In the genomic region with DNA sequence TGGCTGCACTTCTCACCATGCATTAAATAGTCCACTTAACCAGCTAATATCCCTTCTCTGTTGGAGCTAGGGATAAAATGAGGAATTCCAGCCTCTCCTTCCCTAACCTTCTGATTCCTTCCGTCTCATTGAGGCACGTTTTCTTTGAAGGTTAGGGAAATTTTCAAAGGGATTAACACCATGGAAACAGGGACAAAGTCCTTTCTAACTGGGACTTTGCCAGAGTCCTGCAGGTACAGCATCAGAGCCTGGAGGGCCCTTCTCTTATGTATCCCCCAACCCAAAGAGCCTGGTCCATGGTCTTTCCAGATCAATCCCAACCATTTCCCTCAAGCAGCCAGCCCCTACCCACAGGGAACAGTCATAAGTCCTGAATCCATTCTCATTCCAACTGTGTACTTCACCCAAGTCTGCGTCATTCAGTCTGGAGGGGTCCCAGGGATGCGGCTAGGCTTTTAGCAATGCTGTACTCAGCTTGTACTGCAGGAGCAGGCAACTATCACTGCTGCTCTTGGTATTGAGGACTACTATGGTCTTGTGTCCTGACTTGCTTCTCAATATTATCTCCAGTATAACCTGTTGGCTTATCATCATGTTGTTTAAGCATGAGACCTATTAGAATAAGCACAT, we compare ENCODE assay signal across 3 cellular contexts.
TF ChIP-seq lines count a peak whose summit lies in the region.

No MANE protein-coding gene starts in this region.

TF ChIP-seq in K562, 482 proteins besides CTCF, POLR2A, EP300 and RAD21 (continued from another document):
- TF ChIP-seq, protein P1, sequence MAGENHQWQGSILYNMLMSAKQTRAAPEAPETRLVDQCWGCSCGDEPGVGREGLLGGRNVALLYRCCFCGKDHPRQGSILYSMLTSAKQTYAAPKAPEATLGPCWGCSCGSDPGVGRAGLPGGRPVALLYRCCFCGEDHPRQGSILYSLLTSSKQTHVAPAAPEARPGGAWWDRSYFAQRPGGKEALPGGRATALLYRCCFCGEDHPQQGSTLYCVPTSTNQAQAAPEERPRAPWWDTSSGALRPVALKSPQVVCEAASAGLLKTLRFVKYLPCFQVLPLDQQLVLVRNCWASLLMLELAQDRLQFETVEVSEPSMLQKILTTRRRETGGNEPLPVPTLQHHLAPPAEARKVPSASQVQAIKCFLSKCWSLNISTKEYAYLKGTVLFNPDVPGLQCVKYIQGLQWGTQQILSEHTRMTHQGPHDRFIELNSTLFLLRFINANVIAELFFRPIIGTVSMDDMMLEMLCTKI (IDR thresholded peaks at IDR 0.05; ENCODE audit: partially characterized antibody): no peak
- TF ChIP-seq ZSCAN32 (CRISPR knock-in tag; IDR thresholded peaks at IDR 0.05) (no peak), ZNF41 (CRISPR knock-in tag; conservative IDR thresholded peaks at IDR 0.05) (no peak)
TF ChIP-seq in K562: peak in this region for 0.

TF ChIP-seq in HepG2, 621 proteins besides CTCF, POLR2A, EP300 and RAD21 (continued from another document and continues in another):
- TF ChIP-seq, protein P2, sequence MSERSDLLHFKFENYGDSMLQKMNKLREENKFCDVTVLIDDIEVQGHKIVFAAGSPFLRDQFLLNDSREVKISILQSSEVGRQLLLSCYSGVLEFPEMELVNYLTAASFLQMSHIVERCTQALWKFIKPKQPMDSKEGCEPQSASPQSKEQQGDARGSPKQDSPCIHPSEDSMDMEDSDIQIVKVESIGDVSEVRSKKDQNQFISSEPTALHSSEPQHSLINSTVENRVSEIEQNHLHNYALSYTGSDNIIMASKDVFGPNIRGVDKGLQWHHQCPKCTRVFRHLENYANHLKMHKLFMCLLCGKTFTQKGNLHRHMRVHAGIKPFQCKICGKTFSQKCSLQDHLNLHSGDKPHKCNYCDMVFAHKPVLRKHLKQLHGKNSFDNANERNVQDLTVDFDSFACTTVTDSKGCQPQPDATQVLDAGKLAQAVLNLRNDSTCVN (CRISPR knock-in tag; IDR thresholded peaks at IDR 0.05; ENCODE audit: borderline replicate concordance): no peak
- TF ChIP-seq, protein P3, sequence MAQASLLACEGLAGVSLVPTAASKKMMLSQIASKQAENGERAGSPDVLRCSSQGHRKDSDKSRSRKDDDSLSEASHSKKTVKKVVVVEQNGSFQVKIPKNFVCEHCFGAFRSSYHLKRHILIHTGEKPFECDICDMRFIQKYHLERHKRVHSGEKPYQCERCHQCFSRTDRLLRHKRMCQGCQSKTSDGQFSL (CRISPR knock-in tag; IDR thresholded peaks at IDR 0.05): no peak
- 0 out of 2 replicates have a peak, but pooled peaks have one; percentile 42 for TF ChIP-seq ZNF644 (CRISPR knock-in tag; IDR thresholded peaks at IDR 0.05; ENCODE audit: low read depth)
- TF ChIP-seq, protein P4, sequence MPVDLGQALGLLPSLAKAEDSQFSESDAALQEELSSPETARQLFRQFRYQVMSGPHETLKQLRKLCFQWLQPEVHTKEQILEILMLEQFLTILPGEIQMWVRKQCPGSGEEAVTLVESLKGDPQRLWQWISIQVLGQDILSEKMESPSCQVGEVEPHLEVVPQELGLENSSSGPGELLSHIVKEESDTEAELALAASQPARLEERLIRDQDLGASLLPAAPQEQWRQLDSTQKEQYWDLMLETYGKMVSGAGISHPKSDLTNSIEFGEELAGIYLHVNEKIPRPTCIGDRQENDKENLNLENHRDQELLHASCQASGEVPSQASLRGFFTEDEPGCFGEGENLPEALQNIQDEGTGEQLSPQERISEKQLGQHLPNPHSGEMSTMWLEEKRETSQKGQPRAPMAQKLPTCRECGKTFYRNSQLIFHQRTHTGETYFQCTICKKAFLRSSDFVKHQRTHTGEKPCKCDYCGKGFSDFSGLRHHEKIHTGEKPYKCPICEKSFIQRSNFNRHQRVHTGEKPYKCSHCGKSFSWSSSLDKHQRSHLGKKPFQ (CRISPR knock-in tag; IDR thresholded peaks at IDR 0.05; ENCODE audit: insufficient replicate concordance): no peak
- TF ChIP-seq TEAD3 (CRISPR knock-in tag; optimal IDR thresholded peaks at IDR 0.05; ENCODE audit: borderline replicate concordance): peak; percentile 55
- TF ChIP-seq, protein P5, sequence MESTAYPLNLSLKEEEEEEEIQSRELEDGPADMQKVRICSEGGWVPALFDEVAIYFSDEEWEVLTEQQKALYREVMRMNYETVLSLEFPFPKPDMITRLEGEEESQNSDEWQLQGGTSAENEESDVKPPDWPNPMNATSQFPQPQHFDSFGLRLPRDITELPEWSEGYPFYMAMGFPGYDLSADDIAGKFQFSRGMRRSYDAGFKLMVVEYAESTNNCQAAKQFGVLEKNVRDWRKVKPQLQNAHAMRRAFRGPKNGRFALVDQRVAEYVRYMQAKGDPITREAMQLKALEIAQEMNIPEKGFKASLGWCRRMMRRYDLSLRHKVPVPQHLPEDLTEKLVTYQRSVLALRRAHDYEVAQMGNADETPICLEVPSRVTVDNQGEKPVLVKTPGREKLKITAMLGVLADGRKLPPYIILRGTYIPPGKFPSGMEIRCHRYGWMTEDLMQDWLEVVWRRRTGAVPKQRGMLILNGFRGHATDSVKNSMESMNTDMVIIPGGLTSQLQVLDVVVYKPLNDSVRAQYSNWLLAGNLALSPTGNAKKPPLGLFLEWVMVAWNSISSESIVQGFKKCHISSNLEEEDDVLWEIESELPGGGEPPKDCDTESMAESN (CRISPR knock-in tag; conservative IDR thresholded peaks at IDR 0.05): no peak
- peak; percentile 39 for TF ChIP-seq ASH2L (IDR thresholded peaks at IDR 0.05; ENCODE audit: insufficient read length, low read depth, low read length)
- TF ChIP-seq, protein P6, sequence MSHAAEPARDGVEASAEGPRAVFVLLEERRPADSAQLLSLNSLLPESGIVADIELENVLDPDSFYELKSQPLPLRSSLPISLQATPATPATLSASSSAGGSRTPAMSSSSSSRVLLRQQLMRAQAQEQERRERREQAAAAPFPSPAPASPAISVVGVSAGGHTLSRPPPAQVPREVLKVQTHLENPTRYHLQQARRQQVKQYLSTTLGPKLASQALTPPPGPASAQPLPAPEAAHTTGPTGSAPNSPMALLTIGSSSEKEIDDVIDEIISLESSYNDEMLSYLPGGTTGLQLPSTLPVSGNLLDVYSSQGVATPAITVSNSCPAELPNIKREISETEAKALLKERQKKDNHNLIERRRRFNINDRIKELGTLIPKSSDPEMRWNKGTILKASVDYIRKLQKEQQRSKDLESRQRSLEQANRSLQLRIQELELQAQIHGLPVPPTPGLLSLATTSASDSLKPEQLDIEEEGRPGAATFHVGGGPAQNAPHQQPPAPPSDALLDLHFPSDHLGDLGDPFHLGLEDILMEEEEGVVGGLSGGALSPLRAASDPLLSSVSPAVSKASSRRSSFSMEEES (CRISPR knock-in tag; IDR thresholded peaks at IDR 0.05): no peak
- TF ChIP-seq NFE2L2 (IDR thresholded peaks at IDR 0.05; ENCODE audit: low read length): no peak
- TF ChIP-seq HNF4G (IDR thresholded peaks at IDR 0.05; ENCODE audit: borderline replicate concordance, low read depth, low read length): peak; percentile 74; the same call in 1 of the 2 replicates
- TF ChIP-seq HNF4G (CRISPR knock-in tag; IDR thresholded peaks at IDR 0.05; ENCODE audit: borderline replicate concordance, low read depth): 0 out of 2 replicates have a peak, but pooled peaks have one; percentile 24
- TF ChIP-seq, protein P7, sequence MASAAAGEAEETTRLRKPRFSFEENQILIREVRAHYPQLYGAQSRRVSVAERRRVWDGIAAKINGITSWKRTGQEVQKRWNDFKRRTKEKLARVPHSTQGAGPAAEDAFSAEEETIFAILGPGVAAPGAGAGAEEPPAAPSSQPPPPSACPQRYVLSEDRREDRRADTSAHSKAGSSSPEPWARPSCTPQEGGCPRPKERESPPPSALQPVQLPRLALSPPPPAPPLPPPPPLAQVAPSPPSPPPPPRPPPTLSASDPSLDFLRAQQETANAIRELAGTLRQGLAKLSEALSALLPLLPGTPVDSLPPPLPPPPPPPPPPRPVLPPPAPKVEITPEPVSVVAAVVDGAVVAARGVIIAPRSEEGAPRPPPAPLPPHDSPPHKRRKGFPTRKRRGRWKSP (CRISPR knock-in tag; IDR thresholded peaks at IDR 0.05): no peak
- TF ChIP-seq SETDB1 (CRISPR knock-in tag; IDR thresholded peaks at IDR 0.05; ENCODE audit: borderline replicate concordance): no peak
- no peak for TF ChIP-seq ZEB1 (IDR thresholded peaks at IDR 0.05; ENCODE audit: insufficient replicate concordance, low read depth)
- TF ChIP-seq SOX13 (IDR thresholded peaks at IDR 0.05): no peak
- TF ChIP-seq SOX13 (CRISPR knock-in tag; conservative IDR thresholded peaks at IDR 0.05 in 1 of 2, IDR thresholded peaks at IDR 0.05 in 1 of 2): 0 out of 4 replicates have a peak, but pooled peaks of 1 of the 2 experiments have one; percentile 25
- no peak for TF ChIP-seq ZNF10 (CRISPR knock-in tag; IDR thresholded peaks at IDR 0.05; ENCODE audit: borderline replicate concordance, low read depth)
- TF ChIP-seq ZNF850 (CRISPR knock-in tag; conservative IDR thresholded peaks at IDR 0.05): no peak

TF ChIP-seq in SK-N-SH, 30 proteins besides CTCF, POLR2A, EP300 and RAD21 (continued from another document):
- TF ChIP-seq, protein P8, sequence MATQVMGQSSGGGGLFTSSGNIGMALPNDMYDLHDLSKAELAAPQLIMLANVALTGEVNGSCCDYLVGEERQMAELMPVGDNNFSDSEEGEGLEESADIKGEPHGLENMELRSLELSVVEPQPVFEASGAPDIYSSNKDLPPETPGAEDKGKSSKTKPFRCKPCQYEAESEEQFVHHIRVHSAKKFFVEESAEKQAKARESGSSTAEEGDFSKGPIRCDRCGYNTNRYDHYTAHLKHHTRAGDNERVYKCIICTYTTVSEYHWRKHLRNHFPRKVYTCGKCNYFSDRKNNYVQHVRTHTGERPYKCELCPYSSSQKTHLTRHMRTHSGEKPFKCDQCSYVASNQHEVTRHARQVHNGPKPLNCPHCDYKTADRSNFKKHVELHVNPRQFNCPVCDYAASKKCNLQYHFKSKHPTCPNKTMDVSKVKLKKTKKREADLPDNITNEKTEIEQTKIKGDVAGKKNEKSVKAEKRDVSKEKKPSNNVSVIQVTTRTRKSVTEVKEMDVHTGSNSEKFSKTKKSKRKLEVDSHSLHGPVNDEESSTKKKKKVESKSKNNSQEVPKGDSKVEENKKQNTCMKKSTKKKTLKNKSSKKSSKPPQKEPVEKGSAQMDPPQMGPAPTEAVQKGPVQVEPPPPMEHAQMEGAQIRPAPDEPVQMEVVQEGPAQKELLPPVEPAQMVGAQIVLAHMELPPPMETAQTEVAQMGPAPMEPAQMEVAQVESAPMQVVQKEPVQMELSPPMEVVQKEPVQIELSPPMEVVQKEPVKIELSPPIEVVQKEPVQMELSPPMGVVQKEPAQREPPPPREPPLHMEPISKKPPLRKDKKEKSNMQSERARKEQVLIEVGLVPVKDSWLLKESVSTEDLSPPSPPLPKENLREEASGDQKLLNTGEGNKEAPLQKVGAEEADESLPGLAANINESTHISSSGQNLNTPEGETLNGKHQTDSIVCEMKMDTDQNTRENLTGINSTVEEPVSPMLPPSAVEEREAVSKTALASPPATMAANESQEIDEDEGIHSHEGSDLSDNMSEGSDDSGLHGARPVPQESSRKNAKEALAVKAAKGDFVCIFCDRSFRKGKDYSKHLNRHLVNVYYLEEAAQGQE (IDR thresholded peaks at IDR 0.05; ENCODE audit: low read depth, low read length): no peak
